In genomic region chr11:2688381-2689231, GRCh38 we compare ENCODE assay signal across 24 cellular contexts. TPM values are rescaled to one million over a fixed set of nuclear protein-coding genes. Genes with fewer than 3 reads are reported as not detected.
DNase-seq lines count a peak whose midpoint lies in the region; ATAC-seq and TF ChIP-seq lines count a peak whose summit lies in the region.
"Had no signal": no experiment of that assay in that cellular context is flagged by ENCODE, and none has a peak within 500 bp of the region (broad histone marks: within the 10 kb centered on the region; RNA-seq: fewer than 3 reads in every experiment).

No MANE protein-coding gene starts in this region.

- ATAC-seq in HG03442 (IDR thresholded peaks at IDR 0.05; ENCODE audit: unreplicated experiment) (no peak), HG03457 (IDR thresholded peaks at IDR 0.05; ENCODE audit: unreplicated experiment) (no peak), GM18520 (IDR thresholded peaks at IDR 0.05; ENCODE audit: unreplicated experiment) (no peak)
- ATAC-seq: stimulated activated naive CD8-positive, alpha-beta T cell treated with anti-CD3 and anti-CD28 coated beads, Interleukin-15, Interleukin-2, amounts not matched to agents 100 U/mL and 50 U/mL, for 24 hours had no signal

- no peaks in the 10 kb centered on the region for H3K27me3 Mint-ChIP-seq in CD14-positive monocyte (ENCODE audit: low read depth in 3 of 3)
- no peaks in the 10 kb centered on the region for H3K27me3 Mint-ChIP-seq in activated CD4-positive, alpha-beta memory T cell treated with anti-CD3 and anti-CD28 coated beads for 36 hours
- H3K27me3 Mint-ChIP-seq: dendritic cell treated with granulocyte-macrophage colony-stimulating factor and Interleukin-4, amounts not matched to agents 40 ng/mL and 50 ng/mL, for 4 days had no signal

- POLR2A ChIA-PET in activated CD4-positive, alpha-beta memory T cell treated with anti-CD3 and anti-CD28 coated beads for 36 hours (lab: Charles Lee), result no interaction called here

- no peak overlapping the region for H2BK12ac ChIP-seq in trophoblast cell (ENCODE audit: low read length)

- peaks cover 0 to 2% (median 0%) of the 10 kb centered on the region in 7 donors for H3K9me3 Mint-ChIP-seq in CD14-positive monocyte
- no peaks in the 10 kb centered on the region for H3K9me3 Mint-ChIP-seq in activated CD4-positive, alpha-beta memory T cell treated with anti-CD3 and anti-CD28 coated beads for 36 hours
- H3K9me3 Mint-ChIP-seq: dendritic cell treated with granulocyte-macrophage colony-stimulating factor and Interleukin-4, amounts not matched to agents 40 ng/mL and 50 ng/mL, for 4 days had no signal

- H3K18ac ChIP-seq in trophoblast cell (ENCODE audit: low read length), result peak overlapping the region; percentile 10

- H2AFZ ChIP-seq in Loucy (ENCODE audit: low read length), result no peak overlapping the region
- no peak overlapping the region for H2AFZ ChIP-seq in hepatocyte
- no peak overlapping the region for H2AFZ ChIP-seq in trophoblast cell (ENCODE audit: insufficient read depth, low read length, poor library complexity)
- H2AFZ ChIP-seq: PC-9 had no signal

- WGBS in hepatocyte (ENCODE audit: low lambda C conversion rate, missing lambda C conversion rate), result 95% methylated on average over 6 of the region's 6 CpGs
- WGBS in trophoblast cell (ENCODE audit: extremely low coverage, insufficient coverage, insufficient read length), result no CpG with 5 or more reads among the region's 6 CpGs

- no peak overlapping the region for H3K23ac ChIP-seq in trophoblast cell (ENCODE audit: low read length)

- H2AK5ac ChIP-seq in trophoblast cell (ENCODE audit: low read length), result no peak overlapping the region

- no peak overlapping the region for H3K4me3 Mint-ChIP-seq in CD14-positive monocyte
- no peak overlapping the region for H3K4me3 Mint-ChIP-seq in activated CD4-positive, alpha-beta memory T cell treated with anti-CD3 and anti-CD28 coated beads for 36 hours
- H3K4me3 Mint-ChIP-seq: dendritic cell treated with granulocyte-macrophage colony-stimulating factor and Interleukin-4, amounts not matched to agents 40 ng/mL and 50 ng/mL, for 4 days had no signal

- no peak overlapping the region for H2BK5ac ChIP-seq in trophoblast cell (ENCODE audit: low read depth, low read length, poor library complexity)

- peaks cover 66% of the 10 kb centered on the region for H4K20me1 ChIP-seq in Loucy (ENCODE audit: insufficient read depth, low read length, poor library complexity, severe bottlenecking)
- peaks cover 100% of the 10 kb centered on the region for H4K20me1 ChIP-seq in hepatocyte (ENCODE audit: insufficient read depth, poor library complexity, severe bottlenecking)

- no peak overlapping the region for H2BK120ac ChIP-seq in trophoblast cell (ENCODE audit: insufficient read depth, low read length, poor library complexity)

- H3K14ac ChIP-seq in trophoblast cell (ENCODE audit: low read length), result no peak overlapping the region

- H4K12ac ChIP-seq in trophoblast cell (ENCODE audit: low read depth, low read length), result no peak overlapping the region

- peak overlapping the region; percentile 36 for H3K4me2 ChIP-seq in Loucy (ENCODE audit: low read depth, low read length, poor library complexity, severe bottlenecking)
- H3K4me2 ChIP-seq in hepatocyte, result no peak overlapping the region
- H3K4me2 ChIP-seq in trophoblast cell (ENCODE audit: low read length), result no peak overlapping the region
- H3K4me2 ChIP-seq: PC-9 had no signal

- H3K79me2 ChIP-seq in Loucy (ENCODE audit: insufficient read depth, low read length) (peaks cover 100% of the 10 kb centered on the region), hepatocyte (peaks cover 100% of the 10 kb centered on the region), trophoblast cell (ENCODE audit: control insufficient read depth, insufficient read depth, low read length, poor library complexity) (peaks cover 2% of the 10 kb centered on the region)

- peak overlapping the region; percentile 10 for H3K9ac ChIP-seq in Loucy (ENCODE audit: low read depth, low read length, poor library complexity, severe bottlenecking)
- no peak overlapping the region for H3K9ac ChIP-seq in trophoblast cell (ENCODE audit: low read length)

- CTCF ChIA-PET in activated CD4-positive, alpha-beta memory T cell treated with anti-CD3 and anti-CD28 coated beads for 36 hours (lab: Charles Lee), result no interaction called here

- H4K91ac ChIP-seq in trophoblast cell (ENCODE audit: low read depth, low read length), result no peak overlapping the region

- intact Hi-C loops in CD14-positive monocyte (cut with micrococcal nuclease), result no loop called here
- intact Hi-C loops in activated CD4-positive, alpha-beta memory T cell treated with anti-CD3 and anti-CD28 coated beads for 36 hours (cut with micrococcal nuclease), result no loop called here

- H3K9me2 ChIP-seq in Loucy (replicated peaks; ENCODE audit: low read depth, low read length) (no peaks in the 10 kb centered on the region), hepatocyte (replicated peaks; ENCODE audit: insufficient read depth) (no peaks in the 10 kb centered on the region)

- H3K4me3 ChIP-seq in Loucy (ENCODE audit: low read length, poor library complexity, severe bottlenecking), result no peak overlapping the region
- H3K4me3 ChIP-seq in hepatocyte, result no peak overlapping the region
- H3K4me3 ChIP-seq in trophoblast cell (ENCODE audit: low read depth, low read length), result no peak overlapping the region
- H3K4me3 ChIP-seq: cardiac muscle cell, left ventricle myocardium inferior, mucosa of descending colon, PC-9, prostate gland, SJSA1, skin epidermis, thyroid gland had no signal

- peaks cover 12% of the 10 kb centered on the region; the same call in 1 of the 2 replicates for H3K36me3 ChIP-seq in Loucy (ENCODE audit: insufficient read depth, low read length)
- no peaks in the 10 kb centered on the region for H3K36me3 ChIP-seq in hepatocyte (replicated peaks; ENCODE audit: insufficient read depth, low read depth)
- peaks cover 11 to 18% of the 10 kb centered on the region in 2 experiments for H3K36me3 ChIP-seq in trophoblast cell (ENCODE audit: control insufficient read depth in 1 of 2, insufficient read depth in 2 of 2, low read length in 2 of 2)
- H3K36me3 ChIP-seq: cardiac muscle cell, prostate gland, thyroid gland had no signal

- H3K9me3 ChIP-seq in Loucy (ENCODE audit: insufficient read depth, low read depth, low read length) (no peaks in the 10 kb centered on the region), hepatocyte (ENCODE audit: low read depth) (no peaks in the 10 kb centered on the region), trophoblast cell (ENCODE audit: insufficient read depth, low read depth, low read length) (peaks cover 2% of the 10 kb centered on the region)
- H3K9me3 ChIP-seq: left ventricle myocardium inferior, mucosa of descending colon, prostate gland, SJSA1, thyroid gland had no signal

- H3K4me1 ChIP-seq in Loucy (ENCODE audit: insufficient read depth, low read length, poor library complexity, severe bottlenecking), result peaks cover 60% of the 10 kb centered on the region
- peaks cover 70% of the 10 kb centered on the region for H3K4me1 ChIP-seq in hepatocyte (ENCODE audit: insufficient read depth)
- H3K4me1 ChIP-seq in trophoblast cell (ENCODE audit: control insufficient read depth in 1 of 2, insufficient read depth in 2 of 2, low read length in 2 of 2), result peaks cover 42 to 50% of the 10 kb centered on the region in 2 experiments
- H3K4me1 ChIP-seq: prostate gland, SJSA1 had no signal

- peak; percentile 37 for DNase-seq in CD14-positive monocyte (ENCODE audit: low spot score)
- DNase-seq in hepatocyte (ENCODE audit: low spot score), result no peak
- DNase-seq in trophoblast cell, result peak in 1 of 2 donors; percentile 8
- DNase-seq in activated CD4-positive, alpha-beta memory T cell treated with anti-CD3 and anti-CD28 coated beads for 36 hours, result no peak
- DNase-seq: activated CD4-positive, alpha-beta T cell treated with anti-CD3 and anti-CD28 coated beads, Interleukin-2, amount 50 U/mL, for 4 hours; amniotic stem cell; DMS79; left ventricle myocardium inferior; mucosa of descending colon; NCI-H446 treated with DMSO at 0.1 percent for 48 hours; PC-9; stimulated activated CD4-positive, alpha-beta T cell treated with anti-CD3 and anti-CD28 coated beads, Interleukin-4, amount 100 ng/mL, for 1 hour; stimulated activated naive CD8-positive, alpha-beta T cell treated with anti-CD3 and anti-CD28 coated beads, Interleukin-15, Interleukin-2, amounts not matched to agents 100 U/mL and 50 U/mL, for 24 hours had no signal

- no peak overlapping the region for H3K4ac ChIP-seq in trophoblast cell (ENCODE audit: low read depth, low read length)

- H3K4me1 Mint-ChIP-seq in CD14-positive monocyte, result peaks cover 4% of the 10 kb centered on the region
- H3K4me1 Mint-ChIP-seq in activated CD4-positive, alpha-beta memory T cell treated with anti-CD3 and anti-CD28 coated beads for 36 hours (ENCODE audit: low read depth), result no peaks in the 10 kb centered on the region

- TF ChIP-seq CTCF in CD14-positive monocyte (IDR thresholded peaks at IDR 0.05) (no peak), Loucy (conservative IDR thresholded peaks at IDR 0.05; ENCODE audit: low read length) (no peak), hepatocyte (IDR thresholded peaks at IDR 0.05; ENCODE audit: poor library complexity) (no peak)

- no peak overlapping the region for H3K27ac Mint-ChIP-seq in CD14-positive monocyte
- H3K27ac Mint-ChIP-seq in activated CD4-positive, alpha-beta memory T cell treated with anti-CD3 and anti-CD28 coated beads for 36 hours, result no peak overlapping the region
- H3K27ac Mint-ChIP-seq: dendritic cell treated with granulocyte-macrophage colony-stimulating factor and Interleukin-4, amounts not matched to agents 40 ng/mL and 50 ng/mL, for 4 days had no signal

- no peaks in the 10 kb centered on the region for H3F3A ChIP-seq in Loucy (ENCODE audit: low read depth)

- H3K27ac ChIP-seq in hepatocyte (peak overlapping the region; percentile 9), trophoblast cell (ENCODE audit: low read depth, low read length) (no peak overlapping the region)
- H3K27ac ChIP-seq: cardiac muscle cell, HL-60, left ventricle myocardium inferior, PC-9, prostate gland, SJSA1, thyroid gland had no signal

- H4K8ac ChIP-seq in trophoblast cell (ENCODE audit: low read depth, low read length), result no peak overlapping the region

- H3K27me3 ChIP-seq in Loucy (ENCODE audit: insufficient read depth, low read length, poor library complexity, severe bottlenecking), result no peaks in the 10 kb centered on the region
- no peaks in the 10 kb centered on the region for H3K27me3 ChIP-seq in hepatocyte
- no peaks in the 10 kb centered on the region for H3K27me3 ChIP-seq in trophoblast cell (ENCODE audit: insufficient read depth, low read length)
- H3K27me3 ChIP-seq: cardiac muscle cell, SJSA1, thyroid gland had no signal

- peaks cover 34 to 43% of the 10 kb centered on the region in 2 donors for H3K36me3 Mint-ChIP-seq in CD14-positive monocyte
- H3K36me3 Mint-ChIP-seq in activated CD4-positive, alpha-beta memory T cell treated with anti-CD3 and anti-CD28 coated beads for 36 hours, result no peaks in the 10 kb centered on the region

- peaks cover 5% of the 10 kb centered on the region for H3K79me1 ChIP-seq in trophoblast cell (ENCODE audit: low read length)

RNA-seq across cellular contexts. Expression of gene KCNQ1OT1, which starts 11.2 kb away (rescaled TPM):
- polyA plus RNA-seq in CD14-positive monocyte (under 1 TPM; 0.01 to 0.03 TPM), hepatocyte (3.1 and 4.0 TPM in 2 replicates)
- 6.6 and 7.9 TPM in 2 replicates for total RNA-seq in hepatocyte
- 0.19 and 0.21 TPM in 2 replicates for polyA plus RNA-seq in trophoblast cell (2013)
- total RNA-seq in activated CD4-positive, alpha-beta memory T cell treated with anti-CD3 and anti-CD28 coated beads for 36 hours, result under 1 TPM; 0.19 TPM
